In genomic region chr1:7387053-7387861, GRCh38 we compare ENCODE assay signal across 14 cellular contexts.
DNase-seq lines count a peak whose midpoint lies in the region; ATAC-seq and TF ChIP-seq lines count a peak whose summit lies in the region.
"Had no signal": no experiment of that assay in that cellular context is flagged by ENCODE, and none has a peak within 500 bp of the region (broad histone marks: within the 10 kb centered on the region; RNA-seq: fewer than 3 reads in every experiment).

No MANE protein-coding gene starts in this region.

- H3K9me3 ChIP-seq in stomach (no peaks in the 10 kb centered on the region), transverse colon (no peaks in the 10 kb centered on the region)
- H3K9me3 ChIP-seq: thoracic aorta had no signal

- WGBS in stomach, 5 donors, result 53 to 62% (median 54%) methylated on average over 8 of the region's 8 CpGs
- 58% methylated on average over 8 of the region's 8 CpGs; no CpG with 5 or more reads in 1 of the 2 donors for WGBS in transverse colon (ENCODE audit: low coverage in 1 of 2), 2 donors

- H3K36me3 Mint-ChIP-seq in glutamatergic neuron (ENCODE audit: unreplicated experiment), result no peaks in the 10 kb centered on the region

- H3K4me1 Mint-ChIP-seq in glutamatergic neuron (ENCODE audit: low read depth, unreplicated experiment), result peaks cover 24% of the 10 kb centered on the region

- H3K4me3 Mint-ChIP-seq in glutamatergic neuron (ENCODE audit: unreplicated experiment), result peak overlapping the region; percentile 54

- peaks cover 8% of the 10 kb centered on the region for H3K27me3 Mint-ChIP-seq in glutamatergic neuron (ENCODE audit: unreplicated experiment)

- H3K27me3 ChIP-seq in stomach, result no peaks in the 10 kb centered on the region
- no peaks in the 10 kb centered on the region for H3K27me3 ChIP-seq in transverse colon

- DNase-seq in NCI-H1417 (lab: John Stamatoyannopoulos, UW) (peak in 2 of 3 experiments; percentile 23 to 55), NCI-H1417 treated with DMSO at 0.1 percent for 48 hours (lab: John Stamatoyannopoulos, UW) (no peak), RWPE1 (ENCODE audit: low spot score) (peak; percentile 38), glutamatergic neuron (no peak), stomach (peak; percentile 20), transverse colon (no peak)
- no peak for DNase-seq in stimulated activated naive CD4-positive, alpha-beta T cell treated with Interleukin-2 at 50 U/mL for 16 hours (lab: John Stamatoyannopoulos, UW)
- DNase-seq: 8988T; activated naive CD4-positive, alpha-beta T cell treated with anti-CD3 and anti-CD28 coated beads, Interleukin-2, amount 50 U/mL, for 16 hours; Kasumi-1; PC-9; T-helper 2 cell had no signal

- TF ChIP-seq EP300 in stomach (IDR thresholded peaks at IDR 0.05) (no peak), transverse colon (IDR thresholded peaks at IDR 0.05; ENCODE audit: low read depth) (no peak)

- intact Hi-C loops in stomach (cut with DNase I; ENCODE audit: low total_unique reads) (no loop called here), transverse colon (cut with DNase I; ENCODE audit: low total_unique reads) (no loop called here)

- H3K27ac ChIP-seq in RWPE1 (no peak overlapping the region), stomach (no peak overlapping the region), transverse colon (no peak overlapping the region)
- H3K27ac ChIP-seq: PC-9, thoracic aorta had no signal

- peaks cover 9% of the 10 kb centered on the region for H3K9me3 Mint-ChIP-seq in glutamatergic neuron (ENCODE audit: unreplicated experiment)

- ATAC-seq in HG03469 (IDR thresholded peaks at IDR 0.05; ENCODE audit: unreplicated experiment), result no peak

- no peak overlapping the region for H3K4me3 ChIP-seq in stomach
- H3K4me3 ChIP-seq in transverse colon, result no peak overlapping the region
- H3K4me3 ChIP-seq: PC-9, thoracic aorta had no signal

- TF ChIP-seq CTCF in RWPE1 (conservative IDR thresholded peaks at IDR 0.05; ENCODE audit: low read depth), result no peak
- TF ChIP-seq CTCF in glutamatergic neuron (IDR thresholded peaks at IDR 0.05; ENCODE audit: partially characterized antibody, unreplicated experiment), result no peak
- no peak for TF ChIP-seq CTCF in stomach (IDR thresholded peaks at IDR 0.05)
- TF ChIP-seq CTCF in transverse colon (IDR thresholded peaks at IDR 0.05), result no peak

- H3K4me1 ChIP-seq in stomach (peaks cover 0 to 26% (median 17%) of the 10 kb centered on the region in 4 donors), transverse colon (peaks cover 0 to 14% (median 3%) of the 10 kb centered on the region in 4 donors)

- TF ChIP-seq POLR2A in stomach (IDR thresholded peaks at IDR 0.05), result no peak
- no peak for TF ChIP-seq POLR2A in transverse colon (IDR thresholded peaks at IDR 0.05)

- CTCF ChIA-PET in RWPE1 (lab: Yijun Ruan, JAX), result no interaction called here

- H3K36me3 ChIP-seq in stomach (no peaks in the 10 kb centered on the region), transverse colon (no peaks in the 10 kb centered on the region)
- H3K36me3 ChIP-seq: thoracic aorta had no signal

- in situ Hi-C loops in transverse colon (cut with MboI; ENCODE audit: low pct_ligation_motif_present in 1 of 4, low pct_unique_long_range_greater_than_20kb in 1 of 4, low sequenced_read_pairs in 3 of 4), result no loop called here

- H3K27ac Mint-ChIP-seq in glutamatergic neuron (ENCODE audit: unreplicated experiment), result peak overlapping the region; percentile 70

- POLR2A ChIA-PET in RWPE1 (lab: Yijun Ruan, JAX; ENCODE audit: low non-redundant PET), result no interaction called here

Comparison
In these comparisons a context has a peak if more than half of its experiments do, and no peak if none do; other contexts are left out.
1. DNase-seq: peak in NCI-H1417 (2 of 3), RWPE1 (single experiment) and stomach (single experiment); none in NCI-H1417 treated with DMSO at 0.1 percent for 48 hours (single experiment), glutamatergic neuron (single experiment), stimulated activated naive CD4-positive, alpha-beta T cell treated with Interleukin-2 at 50 U/mL for 16 hours (single experiment) and transverse colon (single experiment).